ENCODE assay signal across 14 cellular contexts in the genomic region with DNA sequence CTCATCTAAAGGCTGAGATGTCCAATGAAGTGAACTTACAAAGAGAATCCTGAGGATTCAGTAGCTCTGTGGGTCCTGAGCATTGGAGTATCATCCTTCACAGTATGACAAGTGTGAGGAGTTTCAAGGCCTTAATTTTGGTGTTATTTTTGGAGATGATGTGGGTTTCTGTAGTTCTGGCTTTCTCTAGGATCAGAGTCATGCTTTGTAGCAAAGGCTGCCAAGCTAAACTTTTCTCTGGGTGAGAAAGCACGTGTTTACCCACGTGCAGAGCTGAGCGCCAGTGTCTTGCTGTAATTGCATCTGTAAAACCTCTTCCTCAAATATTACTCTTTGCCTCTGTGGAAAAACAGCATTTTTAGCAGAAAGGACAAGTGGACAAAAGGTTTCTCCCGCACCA.
DNase-seq lines count a peak whose midpoint lies in the region; ATAC-seq, FAIRE-seq and TF ChIP-seq lines count a peak whose summit lies in the region.
"Had no signal": no experiment of that assay in that cellular context is flagged by ENCODE, and none has a peak within 500 bp of the region (broad histone marks: within the 10 kb centered on the region; RNA-seq: fewer than 3 reads in every experiment).

No MANE protein-coding gene starts in this region.

- H4K20me1 ChIP-seq in PC-3 (ENCODE audit: low read length), result no peaks in the 10 kb centered on the region

- H3K4me1 ChIP-seq in thoracic aorta (ENCODE audit: control insufficient read depth in 1 of 2, low read depth in 2 of 2), result peaks cover 4 to 11% of the 10 kb centered on the region in 2 donors
- no peaks in the 10 kb centered on the region for H3K4me1 ChIP-seq in left lung
- H3K4me1 ChIP-seq in PC-3 (ENCODE audit: insufficient read depth, low read length), result no peaks in the 10 kb centered on the region; the same call in 1 of the 2 replicates

- no peak for TF ChIP-seq POLR2A in GM12892 (IDR thresholded peaks at IDR 0.05; ENCODE audit: low read depth, low read length)

- POLR2A ChIA-PET in PC-3 (lab: Charles Lee; ENCODE audit: unreplicated experiment), result no interaction called here

- TF ChIP-seq CTCF in thoracic aorta (IDR thresholded peaks at IDR 0.05) (no peak), left lung (IDR thresholded peaks at IDR 0.05) (no peak), PC-3 (conservative IDR thresholded peaks at IDR 0.05; ENCODE audit: low read depth, low read length) (no peak)

- no peak overlapping the region for H3K4me3 ChIP-seq in MG63
- peak overlapping the region; percentile 39 for H3K4me3 ChIP-seq in thoracic aorta
- H3K4me3 ChIP-seq in left lung, result no peak overlapping the region
- H3K4me3 ChIP-seq in PC-3 (ENCODE audit: low read length), result no peak overlapping the region

- FAIRE-seq in GM12892 (lab: Jason Lieb, UNC), result no peak
- FAIRE-seq: GM19239 had no signal

- H3K9me3 ChIP-seq in MG63, result no peaks in the 10 kb centered on the region
- H3K9me3 ChIP-seq in thoracic aorta, result no peaks in the 10 kb centered on the region
- no peaks in the 10 kb centered on the region for H3K9me3 ChIP-seq in left lung
- H3K9me3 ChIP-seq in PC-3 (ENCODE audit: low read length), result no peaks in the 10 kb centered on the region
- H3K9me3 ChIP-seq: Caco-2 had no signal

- H3K9me2 ChIP-seq in PC-3 (replicated peaks; ENCODE audit: low read length), result no peaks in the 10 kb centered on the region

- H3K27ac ChIP-seq in thoracic aorta (no peak overlapping the region), left lung (no peak overlapping the region), PC-3 (ENCODE audit: low read length) (no peak overlapping the region)

- H3K4me2 ChIP-seq in PC-3 (ENCODE audit: low read length), result no peak overlapping the region

- no peaks in the 10 kb centered on the region for H3K27me3 ChIP-seq in MG63
- no peaks in the 10 kb centered on the region for H3K27me3 ChIP-seq in thoracic aorta (replicated peaks; ENCODE audit: insufficient read depth)
- no peaks in the 10 kb centered on the region for H3K27me3 ChIP-seq in left lung
- no peaks in the 10 kb centered on the region for H3K27me3 ChIP-seq in PC-3 (ENCODE audit: low read length)

- BruUV-seq in PC-3 (replicated peaks; lab: Mats Ljungman, UMichigan), result no TSS peak

- H3F3A ChIP-seq in PC-3 (ENCODE audit: low read length, unreplicated experiment), result no peaks in the 10 kb centered on the region

- intact Hi-C loops in left lung (cut with DNase I) (no loop called here), PC-3 (cut with micrococcal nuclease) (no loop called here)

- DNase-seq in MG63 (peak; percentile 68), dermis blood vessel endothelial cell (peak; percentile 20), kidney tubule cell (ENCODE audit: low spot score) (peak; percentile 5), thoracic aorta (ENCODE audit: low spot score) (peak; percentile 3), left lung (no peak), GM12892 (ENCODE audit: insufficient read length) (no peak), PC-3 (no peak)
- DNase-seq: Caco-2; immature natural killer cell; NCI-H2171 treated with DMSO at 0.1 percent for 48 hours; stimulated activated CD4-positive, alpha-beta T cell treated with anti-CD3 and anti-CD28 coated beads, Interleukin-4, amount 100 ng/mL, for 24 hours; stimulated activated naive CD8-positive, alpha-beta T cell treated with anti-CD3 and anti-CD28 coated beads, Interleukin-15, amount 100 ng/mL, for 72 hours had no signal

- no peak overlapping the region for H2AFZ ChIP-seq in PC-3 (ENCODE audit: low read length)

- CTCF ChIA-PET in PC-3 (lab: Charles Lee), result no interaction called here

- H3K36me3 ChIP-seq in MG63, result no peaks in the 10 kb centered on the region
- no peaks in the 10 kb centered on the region for H3K36me3 ChIP-seq in thoracic aorta
- no peaks in the 10 kb centered on the region for H3K36me3 ChIP-seq in left lung
- no peaks in the 10 kb centered on the region for H3K36me3 ChIP-seq in PC-3 (ENCODE audit: low read depth, low read length)

- H3K9ac ChIP-seq in PC-3 (ENCODE audit: low read length), result no peak overlapping the region

- peak; percentile 25 for ATAC-seq in thoracic aorta (ENCODE audit: insufficient number of reproducible peaks, low FRiP score, low read depth)
- no peak for ATAC-seq in HG03432 (IDR thresholded peaks at IDR 0.05; ENCODE audit: unreplicated experiment)
- ATAC-seq in left lung, result no peak
- ATAC-seq in PC-3, result no peak
- ATAC-seq: stimulated activated naive CD8-positive, alpha-beta T cell treated with anti-CD3 and anti-CD28 coated beads, Interleukin-15, amount 100 ng/mL, for 72 hours had no signal

- no peaks in the 10 kb centered on the region for H3K79me2 ChIP-seq in PC-3 (ENCODE audit: low read length)

Comparison
In these comparisons a context has a peak if more than half of its experiments do, and no peak if none do; other contexts are left out.
1. DNase-seq: peak in MG63 (single experiment), dermis blood vessel endothelial cell (single experiment), kidney tubule cell (single experiment) and thoracic aorta (single experiment); none in left lung (0 of 2), GM12892 (single experiment) and PC-3 (single experiment).